9 cellular contexts compared by ENCODE assay signal in genomic region chr17:83101805-83102480, GRCh38. TPM values are rescaled to one million over a fixed set of nuclear protein-coding genes. Genes with fewer than 3 reads are reported as not detected.
DNase-seq lines count a peak whose midpoint lies in the region; ATAC-seq and TF ChIP-seq lines count a peak whose summit lies in the region.
"Had no signal": no experiment of that assay in that cellular context is flagged by ENCODE, and none has a peak within 500 bp of the region (broad histone marks: within the 10 kb centered on the region; RNA-seq: fewer than 3 reads in every experiment).

No MANE protein-coding gene starts in this region.

- peak overlapping the region; percentile 96 for H2AK5ac ChIP-seq in neuronal stem cell (ENCODE audit: low read depth, low read length)

- TF ChIP-seq CTCF in heart left ventricle (IDR thresholded peaks at IDR 0.05): no peak
- no peak for TF ChIP-seq CTCF in epithelial cell of esophagus (IDR thresholded peaks at IDR 0.05; ENCODE audit: insufficient read depth, low read depth, low read length, missing control alignments)

- intact Hi-C loops in heart left ventricle (cut with DNase I) (no loop called here), Right ventricle myocardium inferior (cut with DNase I) (no loop called here)

- H3K27ac ChIP-seq in heart left ventricle (peak overlapping the region in 10 of 12 donors; percentile 12 to 77 (median 54)), neuronal stem cell (replicated peaks; ENCODE audit: low read length) (no peak overlapping the region)

- peak overlapping the region; percentile 89 for H3K14ac ChIP-seq in neuronal stem cell (ENCODE audit: low read length)

- WGBS in heart left ventricle, 4 donors: 36 to 67% (median 51%) methylated on average over 1 to 22 of the region's 22 CpGs
- no CpG with 5 or more reads among the region's 22 CpGs for WGBS in neuronal stem cell (ENCODE audit: extremely low coverage in 2 of 2, insufficient read length in 2 of 2, insufficient replicate concordance in 1 of 2), 2 donors

- no peak overlapping the region for H3K4ac ChIP-seq in neuronal stem cell (ENCODE audit: low read length)

- no peak overlapping the region for H2AFZ ChIP-seq in neuronal stem cell (ENCODE audit: low read length)

- DNase-seq in heart left ventricle (peak in 1 of 5 donors; percentile 60), Right ventricle myocardium inferior (ENCODE audit: missing footprints) (no peak), epithelial cell of esophagus (ENCODE audit: low read depth) (peak; percentile 50), neuronal stem cell (ENCODE audit: low spot score) (no peak), D341Med (ENCODE audit: low spot score) (no peak)
- no peak for DNase-seq in activated CD4-positive, alpha-beta T cell treated with anti-CD3 and anti-CD28 coated beads, Interleukin-2, amount 50 U/mL, for 1 hour
- DNase-seq: NCI-H526 had no signal

- peak overlapping the region; percentile 90 for H2BK5ac ChIP-seq in neuronal stem cell (ENCODE audit: low read length)

- H4K91ac ChIP-seq in neuronal stem cell (ENCODE audit: low read depth, low read length, poor library complexity): no peak overlapping the region

- H2BK120ac ChIP-seq in neuronal stem cell (ENCODE audit: low read depth, low read length): peak overlapping the region; percentile 81

- peak overlapping the region; percentile 89 for H2BK15ac ChIP-seq in neuronal stem cell (ENCODE audit: low read length)

- H4K8ac ChIP-seq in neuronal stem cell (ENCODE audit: low read depth, low read length): no peak overlapping the region

- TF ChIP-seq POLR2A in heart left ventricle (IDR thresholded peaks at IDR 0.05): no peak

- peaks cover 0 to 17% (median 0%) of the 10 kb centered on the region in 9 donors for H3K27me3 ChIP-seq in heart left ventricle
- peaks cover 0 to 5% (median 0%) of the 10 kb centered on the region in 3 experiments for H3K27me3 ChIP-seq in neuronal stem cell (ENCODE audit: control insufficient read depth in 3 of 3, insufficient read depth in 3 of 3, low read depth in 1 of 3, low read length in 3 of 3)

- H3K79me1 ChIP-seq in neuronal stem cell (ENCODE audit: low read depth, low read length): peaks cover 4% of the 10 kb centered on the region

- peak overlapping the region; percentile 73 for H2BK12ac ChIP-seq in neuronal stem cell (ENCODE audit: low read length)

- H3K18ac ChIP-seq in neuronal stem cell (ENCODE audit: low read length): peak overlapping the region; percentile 90

- H3K9me3 ChIP-seq in heart left ventricle: no peaks in the 10 kb centered on the region
- H3K9me3 ChIP-seq in neuronal stem cell (replicated peaks in 1 of 2; ENCODE audit: control insufficient read depth in 2 of 2, insufficient read depth in 1 of 2, low read depth in 1 of 2, low read length in 2 of 2): peaks cover 0 to 2% of the 10 kb centered on the region in 2 donors

- H3K23ac ChIP-seq in neuronal stem cell (ENCODE audit: low read depth, low read length, poor library complexity): peak overlapping the region; percentile 43

- H3K36me3 ChIP-seq in heart left ventricle (no peaks in the 10 kb centered on the region), neuronal stem cell (replicated peaks in 1 of 2; ENCODE audit: control insufficient read depth in 2 of 2, insufficient read depth in 2 of 2, low read length in 2 of 2) (no peaks in the 10 kb centered on the region)

- H3K4me3 ChIP-seq in heart left ventricle (peak overlapping the region in 2 of 12 donors; percentile 12 to 21), epithelial cell of esophagus (ENCODE audit: low read length) (no peak overlapping the region), neuronal stem cell (ENCODE audit: low read length in 2 of 2) (no peak overlapping the region)

- peak in 3 of 4 donors; percentile 2 to 13 (median 2) for ATAC-seq in heart left ventricle
- ATAC-seq in Right ventricle myocardium inferior: no peak
- no peak for ATAC-seq in GM19035 (IDR thresholded peaks at IDR 0.05; ENCODE audit: unreplicated experiment)
- no peak for ATAC-seq in GM18870 (IDR thresholded peaks at IDR 0.05; ENCODE audit: unreplicated experiment)

- peaks cover 0 to 49% (median 36%) of the 10 kb centered on the region in 12 donors for H3K4me1 ChIP-seq in heart left ventricle
- H3K4me1 ChIP-seq in neuronal stem cell (ENCODE audit: control insufficient read depth in 2 of 2, insufficient read depth in 1 of 2, low read depth in 1 of 2, low read length in 2 of 2): peaks cover 9 to 19% of the 10 kb centered on the region in 2 donors

- H3K9ac ChIP-seq in neuronal stem cell (ENCODE audit: low read depth, low read length, poor library complexity): no peak overlapping the region

- no peak overlapping the region for H3K4me2 ChIP-seq in neuronal stem cell (ENCODE audit: insufficient read depth, low read length, poor library complexity, severe bottlenecking)

RNA-seq across cellular contexts. Expression of gene METRNL, which starts 22.5 kb away (rescaled TPM):
- total RNA-seq in heart left ventricle (100 to 1,000 TPM in 1 of 9 donors, 10 to 100 TPM in 8; 60.6 to 121 (median 79.5) TPM), Right ventricle myocardium inferior (70.1 TPM)
- 100 to 1,000 TPM in 1 of 2 donors, 10 to 100 TPM in 1; 59.4 to 144 TPM for polyA plus RNA-seq in heart left ventricle
- 12.8 TPM for polyA plus RNA-seq in neuronal stem cell (2013, experiment 1 of 2)
- polyA plus RNA-seq in neuronal stem cell (2013, experiment 2 of 2): 14.7 TPM

Comparison
In these comparisons a context has a peak if more than half of its experiments do, and no peak if none do; other contexts are left out.
1. ATAC-seq: peak in heart left ventricle (3 of 4); none in Right ventricle myocardium inferior (single experiment), GM19035 (single experiment) and GM18870 (single experiment).